In the genomic region with DNA sequence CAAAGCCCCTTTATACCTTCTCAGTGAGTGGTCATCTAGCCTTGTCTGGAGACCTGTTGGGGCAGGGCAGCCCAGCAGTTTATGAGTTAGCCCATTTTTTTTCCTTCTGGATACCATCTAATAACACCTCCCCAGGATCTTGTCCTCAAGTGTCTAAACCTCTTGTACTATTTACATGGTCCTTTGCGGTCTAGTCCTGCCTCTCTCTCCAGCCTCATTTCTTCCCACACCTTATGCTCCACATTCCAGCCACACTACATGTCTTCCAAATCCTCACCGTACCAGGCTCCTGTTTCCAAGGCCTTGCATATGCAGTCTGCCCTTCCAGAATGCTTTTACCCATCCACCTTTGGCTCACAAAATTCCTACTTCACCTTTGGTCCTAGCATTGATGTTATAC, we compare ENCODE assay signal across 24 cellular contexts.
"Had no signal": no experiment of that assay in that cellular context is flagged by ENCODE, and none has a peak within 500 bp of the region (broad histone marks: within the 10 kb centered on the region; RNA-seq: fewer than 3 reads in every experiment).

No MANE protein-coding gene starts in this region.

- H3K4me3 ChIP-seq: K562 had no signal

- H3K36me3 Mint-ChIP-seq: activated naive CD4-positive, alpha-beta T cell treated with anti-CD3 and anti-CD28 coated beads, Interleukin-2, amount 50 U/mL, for 72 hours had no signal

- H3K9me3 Mint-ChIP-seq: activated CD4-positive, alpha-beta T cell treated with anti-CD3 and anti-CD28 coated beads, Interleukin-2, amount 10 ng/mL, durations not matched to agents 7 days and 5 days; activated CD8-positive, alpha-beta T cell treated with anti-CD3 and anti-CD28 coated beads for 36 hours; activated naive CD4-positive, alpha-beta T cell treated with anti-CD3 and anti-CD28 coated beads, Interleukin-2, amount 50 U/mL, for 72 hours; activated naive CD8-positive, alpha-beta T cell treated with anti-CD3 and anti-CD28 coated beads, Interleukin-2, amount 50 U/mL, for 24 hours; activated T-helper 1 cell treated with anti-CD3 and anti-CD28 coated beads, Interleukin-12 subunit alpha, Interleukin-12 subunit beta, Interleukin-2, Interleukin-4 antibody, amounts not matched to agents 30 ng/mL and 10 ng/mL and 1 ng/mL, durations not matched to agents 14 hours and 24 hours and 36 hours had no signal

- H3K4me3 Mint-ChIP-seq: activated CD4-positive, alpha-beta T cell treated with anti-CD3 and anti-CD28 coated beads, Interleukin-2, amount 10 ng/mL, durations not matched to agents 7 days and 5 days; activated CD8-positive, alpha-beta T cell treated with anti-CD3 and anti-CD28 coated beads for 36 hours; activated naive CD8-positive, alpha-beta T cell treated with anti-CD3 and anti-CD28 coated beads, Interleukin-2, amount 50 U/mL, for 24 hours; activated T-helper 1 cell treated with anti-CD3 and anti-CD28 coated beads, Interleukin-12 subunit alpha, Interleukin-12 subunit beta, Interleukin-2, Interleukin-4 antibody, amounts not matched to agents 30 ng/mL and 10 ng/mL and 1 ng/mL, durations not matched to agents 14 hours and 24 hours and 36 hours; T-helper 17 cell had no signal

- H3K4me1 Mint-ChIP-seq: activated CD4-positive, alpha-beta T cell treated with anti-CD3 and anti-CD28 coated beads, Interleukin-2, amount 10 ng/mL, durations not matched to agents 7 days and 5 days had no signal

- ATAC-seq: activated CD8-positive, alpha-beta T cell treated with anti-CD3 and anti-CD28 coated beads for 36 hours; activated naive CD4-positive, alpha-beta T cell treated with anti-CD3 and anti-CD28 coated beads, Interleukin-2, amount 50 U/mL, for 72 hours; activated naive CD8-positive, alpha-beta T cell treated with anti-CD3 and anti-CD28 coated beads, Interleukin-2, amount 50 U/mL, for 24 hours; K562; T-helper 17 cell had no signal

- DNase-seq: activated CD4-positive, alpha-beta T cell treated with anti-CD3 and anti-CD28 coated beads, Interleukin-2, amount 10 ng/mL, durations not matched to agents 7 days and 5 days; activated CD4-positive, CD25-positive, alpha-beta regulatory T cell; activated CD8-positive, alpha-beta memory T cell treated with anti-CD3 and anti-CD28 coated beads, Interleukin-2, amount 50 U/mL, for 48 hours; activated CD8-positive, alpha-beta T cell treated with anti-CD3 and anti-CD28 coated beads for 36 hours; activated effector memory CD4-positive, alpha-beta T cell treated with anti-CD3 and anti-CD28 coated beads, Interleukin-2, amount 50 U/mL, for 16 hours; activated naive CD4-positive, alpha-beta T cell treated with Interleukin-2 at 50 U/mL for 16 hours; activated naive CD8-positive, alpha-beta T cell treated with anti-CD3 and anti-CD28 coated beads, Interleukin-2, amount 50 U/mL, for 24 hours; activated T-cell treated with anti-CD3 and anti-CD28 coated beads, Interleukin-2, amount 50 U/mL, for 1 hour; amniotic stem cell; Karpas-422; MM.1S; NCI-H1105; NCI-H1436; NCI-H1694 treated with DMSO at 0.1 percent for 48 hours; NCI-H2029 treated with DMSO at 0.1 percent for 48 hours; NCI-H345; NCI-H510A; NCI-H526 treated with DMSO at 0.1 percent for 48 hours; SIG-M5; T-helper 17 cell; T-helper 9 cell had no signal

- H3K27ac Mint-ChIP-seq: activated CD4-positive, alpha-beta T cell treated with anti-CD3 and anti-CD28 coated beads, Interleukin-2, amount 10 ng/mL, durations not matched to agents 7 days and 5 days; activated CD8-positive, alpha-beta T cell treated with anti-CD3 and anti-CD28 coated beads for 36 hours; activated naive CD4-positive, alpha-beta T cell treated with anti-CD3 and anti-CD28 coated beads, Interleukin-2, amount 50 U/mL, for 72 hours; activated naive CD8-positive, alpha-beta T cell treated with anti-CD3 and anti-CD28 coated beads, Interleukin-2, amount 50 U/mL, for 24 hours; activated T-helper 1 cell treated with anti-CD3 and anti-CD28 coated beads, Interleukin-12 subunit alpha, Interleukin-12 subunit beta, Interleukin-2, Interleukin-4 antibody, amounts not matched to agents 30 ng/mL and 10 ng/mL and 1 ng/mL, durations not matched to agents 14 hours and 24 hours and 36 hours; T-helper 17 cell had no signal

- H3K27me3 Mint-ChIP-seq: activated CD8-positive, alpha-beta T cell treated with anti-CD3 and anti-CD28 coated beads for 36 hours; activated naive CD8-positive, alpha-beta T cell treated with anti-CD3 and anti-CD28 coated beads, Interleukin-2, amount 50 U/mL, for 24 hours had no signal
